17 cellular contexts compared by ENCODE assay signal in genomic region chr1:111864862-111865261, GRCh38.
A peak's percentile ranks its signal among the peaks of the same experiment; 100 is the strongest.
DNase-seq lines count a peak whose midpoint lies in the region; ATAC-seq and TF ChIP-seq lines count a peak whose summit lies in the region.
"Had no signal": no experiment of that assay in that cellular context is flagged by ENCODE, and none has a peak within 500 bp of the region (broad histone marks: within the 10 kb centered on the region; RNA-seq: fewer than 3 reads in every experiment).

No MANE protein-coding gene starts in this region.

- no peak overlapping the region for H3K4me3 ChIP-seq in SK-N-SH (ENCODE audit: low read depth in 2 of 2, low read length in 1 of 2)
- H3K4me3 ChIP-seq: ascending aorta, lung, PC-9, upper lobe of left lung had no signal

- intact Hi-C loops in activated CD8-positive, alpha-beta T cell treated with anti-CD3 and anti-CD28 coated beads for 36 hours (cut with micrococcal nuclease), result no loop called here

- DNase-seq in SK-N-SH (no peak), HEK293T (ENCODE audit: extremely low spot score) (peak; percentile 36), memory B cell (ENCODE audit: low spot score in 2 of 2) (no peak), NOMO-1 treated with dmso at 0.1 percent for 144 hours (lab: John Stamatoyannopoulos, UW; ENCODE audit: unreplicated experiment) (no peak), GM19238 (ENCODE audit: insufficient read length, low spot score) (no peak)
- DNase-seq in activated CD8-positive, alpha-beta T cell treated with anti-CD3 and anti-CD28 coated beads for 36 hours, result peak; percentile 30
- DNase-seq: activated CD4-positive, alpha-beta T cell treated with anti-CD3 and anti-CD28 coated beads, Interleukin-2, amount 10 ng/mL, durations not matched to agents 24 days and 14 days; dermis blood vessel endothelial cell; PC-9; upper lobe of left lung had no signal

- TF ChIP-seq EP300 in SK-N-SH (IDR thresholded peaks at IDR 0.05; ENCODE audit: borderline replicate concordance in 1 of 2, low read depth in 1 of 2, low read length in 1 of 2), result no peak

- no peaks in the 10 kb centered on the region for H3K36me3 Mint-ChIP-seq in activated CD8-positive, alpha-beta T cell treated with anti-CD3 and anti-CD28 coated beads for 36 hours (ENCODE audit: low read depth)
- no peaks in the 10 kb centered on the region for H3K36me3 Mint-ChIP-seq in memory B cell
- H3K36me3 Mint-ChIP-seq: IgD-negative memory B cell; stimulated activated memory B cell treated with anti-CD40 and anti-IgM and Interleukin-4, amounts not matched to agents 10 μg/mL and 1 μg/mL and 100 μg/mL, for 72 hours had no signal

- H3K9me3 Mint-ChIP-seq in activated CD8-positive, alpha-beta T cell treated with anti-CD3 and anti-CD28 coated beads for 36 hours, result no peaks in the 10 kb centered on the region
- H3K9me3 Mint-ChIP-seq in memory B cell, result no peaks in the 10 kb centered on the region
- H3K9me3 Mint-ChIP-seq: activated CD4-positive, alpha-beta T cell treated with anti-CD3 and anti-CD28 coated beads, Interleukin-2, amount 10 ng/mL, durations not matched to agents 24 days and 14 days; stimulated activated memory B cell treated with anti-CD40 and anti-IgM and Interleukin-4, amounts not matched to agents 10 μg/mL and 1 μg/mL and 100 μg/mL, for 72 hours; T-helper 1 cell treated with Interleukin-12 subunit alpha and Interleukin-12 subunit beta and Interleukin-4 antibody, amounts not matched to agents 30 μg/mL and 1 μg/mL, for 36 hours had no signal

- H3K4me1 Mint-ChIP-seq in activated CD8-positive, alpha-beta T cell treated with anti-CD3 and anti-CD28 coated beads for 36 hours (ENCODE audit: low read depth), result peaks cover 5% of the 10 kb centered on the region
- peaks cover 8% of the 10 kb centered on the region for H3K4me1 Mint-ChIP-seq in memory B cell

- H3K4me2 ChIP-seq in SK-N-SH, result no peak overlapping the region
- H3K4me2 ChIP-seq: PC-9 had no signal

- H3K9me3 ChIP-seq in SK-N-SH, result no peaks in the 10 kb centered on the region
- H3K9me3 ChIP-seq: ascending aorta, upper lobe of left lung had no signal

- H3K36me3 ChIP-seq in SK-N-SH (replicated peaks in 1 of 2; ENCODE audit: control insufficient read depth in 1 of 2, insufficient read depth in 2 of 2, low read length in 1 of 2), result no peaks in the 10 kb centered on the region
- H3K36me3 ChIP-seq: ascending aorta, upper lobe of left lung had no signal

- POLR2A ChIA-PET in SK-N-SH (lab: Yijun Ruan, JAX) (no interaction called here), HEK293T (lab: Yijun Ruan, JAX) (no interaction called here)
- POLR2A ChIA-PET in activated CD8-positive, alpha-beta T cell treated with anti-CD3 and anti-CD28 coated beads for 36 hours (lab: Charles Lee), result no interaction called here

- TF ChIP-seq RAD21 in SK-N-SH (IDR thresholded peaks at IDR 0.05; ENCODE audit: low read length), result no peak

- peaks cover 24% of the 10 kb centered on the region for H3K27me3 Mint-ChIP-seq in activated CD8-positive, alpha-beta T cell treated with anti-CD3 and anti-CD28 coated beads for 36 hours
- peaks cover 16% of the 10 kb centered on the region for H3K27me3 Mint-ChIP-seq in memory B cell

- no peak overlapping the region for H3K27ac ChIP-seq in SK-N-SH (ENCODE audit: low read depth in 2 of 2, low read length in 1 of 2)
- H3K27ac ChIP-seq: ascending aorta, PC-9, upper lobe of left lung had no signal

- no peak overlapping the region for H2AFZ ChIP-seq in SK-N-SH (ENCODE audit: low read depth)
- H2AFZ ChIP-seq: PC-9 had no signal

- peaks cover 0 to 3% of the 10 kb centered on the region in 2 experiments; a peak in 1 of 4 replicates for H3K4me1 ChIP-seq in SK-N-SH (ENCODE audit: control insufficient read depth in 1 of 2, insufficient read depth in 2 of 2, low read depth in 1 of 2, low read length in 1 of 2)
- H3K4me1 ChIP-seq: ascending aorta, upper lobe of left lung had no signal

- no peak overlapping the region for H3K4me3 Mint-ChIP-seq in activated CD8-positive, alpha-beta T cell treated with anti-CD3 and anti-CD28 coated beads for 36 hours
- H3K4me3 Mint-ChIP-seq in memory B cell, result no peak overlapping the region
- H3K4me3 Mint-ChIP-seq: activated CD4-positive, alpha-beta T cell treated with anti-CD3 and anti-CD28 coated beads, Interleukin-2, amount 10 ng/mL, durations not matched to agents 24 days and 14 days; IgD-negative memory B cell; stimulated activated memory B cell treated with anti-CD40 and anti-IgM and Interleukin-4, amounts not matched to agents 10 μg/mL and 1 μg/mL and 100 μg/mL, for 72 hours; T-helper 1 cell treated with Interleukin-12 subunit alpha and Interleukin-12 subunit beta and Interleukin-4 antibody, amounts not matched to agents 30 μg/mL and 1 μg/mL, for 36 hours had no signal

- CTCF ChIA-PET in SK-N-SH (lab: Yijun Ruan, JAX), result interaction anchor here (0.7 to 2.1 kb wide), 2 partner anchors 19 to 125 kb away, joined by 3 to 5 read pairs; no protein-coding TSS in a partner anchor
- CTCF ChIA-PET in HEK293T (lab: Yijun Ruan, JAX), result no interaction called here
- CTCF ChIA-PET in activated CD8-positive, alpha-beta T cell treated with anti-CD3 and anti-CD28 coated beads for 36 hours (lab: Charles Lee), result no interaction called here

- no peaks in the 10 kb centered on the region for H3K79me2 ChIP-seq in SK-N-SH (ENCODE audit: insufficient read depth)

- WGBS in SK-N-SH (ENCODE audit: low lambda C conversion rate), result 41% methylated on average over 3 of the region's 3 CpGs

- H4K20me1 ChIP-seq in SK-N-SH (ENCODE audit: insufficient read depth), result no peaks in the 10 kb centered on the region

- H3K27ac Mint-ChIP-seq in activated CD8-positive, alpha-beta T cell treated with anti-CD3 and anti-CD28 coated beads for 36 hours, result no peak overlapping the region
- H3K27ac Mint-ChIP-seq in memory B cell, result no peak overlapping the region
- H3K27ac Mint-ChIP-seq: activated CD4-positive, alpha-beta T cell treated with anti-CD3 and anti-CD28 coated beads, Interleukin-2, amount 10 ng/mL, durations not matched to agents 24 days and 14 days; IgD-negative memory B cell; stimulated activated memory B cell treated with anti-CD40 and anti-IgM and Interleukin-4, amounts not matched to agents 10 μg/mL and 1 μg/mL and 100 μg/mL, for 72 hours; T-helper 1 cell treated with Interleukin-12 subunit alpha and Interleukin-12 subunit beta and Interleukin-4 antibody, amounts not matched to agents 30 μg/mL and 1 μg/mL, for 36 hours had no signal

- no peaks in the 10 kb centered on the region for H3F3A ChIP-seq in SK-N-SH (replicated peaks; ENCODE audit: insufficient read depth)

- H3K27me3 ChIP-seq in SK-N-SH (ENCODE audit: insufficient read depth), result no peaks in the 10 kb centered on the region
- H3K27me3 ChIP-seq: ascending aorta, upper lobe of left lung had no signal

- no peaks in the 10 kb centered on the region for H3K9me2 ChIP-seq in SK-N-SH

- no peak for TF ChIP-seq CTCF in SK-N-SH (IDR thresholded peaks at IDR 0.05)
- no peak for TF ChIP-seq CTCF in activated CD8-positive, alpha-beta T cell treated with anti-CD3 and anti-CD28 coated beads for 36 hours (IDR thresholded peaks at IDR 0.05)

- no peak for ATAC-seq in SK-N-SH treated with all-trans-retinoic acid at 6 μM for 48 hours
- ATAC-seq in activated CD8-positive, alpha-beta T cell treated with anti-CD3 and anti-CD28 coated beads for 36 hours, result peak; percentile 47
- peak; percentile 34 for ATAC-seq in memory B cell (ENCODE audit: low read depth)
- ATAC-seq in GM21423 (IDR thresholded peaks at IDR 0.05; ENCODE audit: unreplicated experiment), result no peak
- ATAC-seq: stimulated activated memory B cell treated with anti-CD40 and anti-IgM and Interleukin-4, amounts not matched to agents 10 μg/mL and 1 μg/mL and 100 μg/mL, for 72 hours had no signal

- no peak overlapping the region for H3K9ac ChIP-seq in SK-N-SH

TF ChIP-seq in SK-N-SH, 30 proteins besides CTCF, POLR2A, EP300 and RAD21 (continues in another document):
- TF ChIP-seq SIN3A (IDR thresholded peaks at IDR 0.05; ENCODE audit: borderline replicate concordance, low read depth, low read length), result no peak

TF ChIP-seq in SK-N-SH treated with all-trans-retinoic acid at 6 μM for 48 hours, 23 proteins besides CTCF, POLR2A, EP300 and RAD21 (continues in another document):
- TF ChIP-seq CSRNP3 (CRISPR knock-in tag; IDR thresholded peaks at IDR 0.05) (no peak), ESRRG (CRISPR knock-in tag; IDR thresholded peaks at IDR 0.05) (no peak), ZNF70 (CRISPR knock-in tag; IDR thresholded peaks at IDR 0.05) (no peak), RARB (CRISPR knock-in tag; IDR thresholded peaks at IDR 0.05) (no peak), ZNF8 (CRISPR knock-in tag; IDR thresholded peaks at IDR 0.05) (no peak), ISL1 (CRISPR knock-in tag; IDR thresholded peaks at IDR 0.05) (no peak)

TF ChIP-seq in HEK293T, 16 proteins besides CTCF, POLR2A, EP300 and RAD21:
- TF ChIP-seq L3MBTL2 (conservative IDR thresholded peaks at IDR 0.05) (no peak), FOXK2 (IDR thresholded peaks at IDR 0.05) (no peak), HDGF (IDR thresholded peaks at IDR 0.05; ENCODE audit: borderline replicate concordance) (no peak), CTBP1 (IDR thresholded peaks at IDR 0.05; ENCODE audit: borderline replicate concordance) (no peak)

Comparison
In these comparisons a context has a peak if more than half of its experiments do, and no peak if none do; other contexts are left out.
1. DNase-seq: peak in HEK293T (single experiment) and activated CD8-positive, alpha-beta T cell treated with anti-CD3 and anti-CD28 coated beads for 36 hours (single experiment); none in SK-N-SH (single experiment), memory B cell (0 of 2), NOMO-1 treated with dmso at 0.1 percent for 144 hours (single experiment) and GM19238 (single experiment).
2. ATAC-seq: peak in activated CD8-positive, alpha-beta T cell treated with anti-CD3 and anti-CD28 coated beads for 36 hours (single experiment) and memory B cell (single experiment); none in SK-N-SH treated with all-trans-retinoic acid at 6 μM for 48 hours (single experiment) and GM21423 (single experiment).